ENCODE assay signal across 8 cellular contexts in genomic region chr13:93227280-93227905, GRCh38. TPM values are rescaled to one million over a fixed set of nuclear protein-coding genes. Genes with fewer than 3 reads are reported as not detected.
DNase-seq lines count a peak whose midpoint lies in the region; ATAC-seq and TF ChIP-seq lines count a peak whose summit lies in the region.

No MANE protein-coding gene starts in this region.

- peak overlapping the region; percentile 90 for H3K27ac ChIP-seq in brain microvascular endothelial cell
- peak overlapping the region in 1 of 3 donors; percentile 58 for H3K27ac ChIP-seq in thyroid gland

- peaks cover 50% of the 10 kb centered on the region for H3K27me3 Mint-ChIP-seq in activated naive CD8-positive, alpha-beta T cell treated with anti-CD3 and anti-CD28 coated beads, Interleukin-2, amount 50 U/mL, for 24 hours

- peak overlapping the region; percentile 89 for H3K4me3 ChIP-seq in brain microvascular endothelial cell (ENCODE audit: low read depth, low read length)
- peak overlapping the region in 2 of 3 donors; percentile 7 to 20 for H3K4me3 ChIP-seq in thyroid gland (replicated peaks in 1 of 3)

- in situ Hi-C loops in brain microvascular endothelial cell (cut with HindIII; ENCODE audit: low pct_ligation_motif_present, low sequenced_read_pairs) = no loop called here

- no peaks in the 10 kb centered on the region for H3K9me3 ChIP-seq in thyroid gland

- no peak overlapping the region for H3K4me3 Mint-ChIP-seq in activated naive CD8-positive, alpha-beta T cell treated with anti-CD3 and anti-CD28 coated beads, Interleukin-2, amount 50 U/mL, for 24 hours

- ATAC-seq in GM18502 (IDR thresholded peaks at IDR 0.05; ENCODE audit: poor library complexity, unreplicated experiment) (no peak), HG03565 (IDR thresholded peaks at IDR 0.05; ENCODE audit: unreplicated experiment) (no peak)
- ATAC-seq in activated naive CD8-positive, alpha-beta T cell treated with anti-CD3 and anti-CD28 coated beads, Interleukin-2, amount 50 U/mL, for 24 hours = no peak

- H3K27me3 ChIP-seq in brain microvascular endothelial cell (replicated peaks) (no peaks in the 10 kb centered on the region), thyroid gland (no peaks in the 10 kb centered on the region)

- DNase-seq in EH (ENCODE audit: low read depth) (peak; percentile 56), NCI-H2029 treated with DMSO at 0.1 percent for 48 hours (lab: John Stamatoyannopoulos, UW) (peak; percentile 86), brain microvascular endothelial cell (peak; percentile 33), kidney tubule cell (ENCODE audit: low spot score) (peak; percentile 76), thyroid gland (peak in 1 of 2 donors; percentile 6)
- DNase-seq in activated naive CD8-positive, alpha-beta T cell treated with anti-CD3 and anti-CD28 coated beads, Interleukin-2, amount 50 U/mL, for 24 hours = no peak

- peaks cover 5% of the 10 kb centered on the region for H3K9me3 Mint-ChIP-seq in activated naive CD8-positive, alpha-beta T cell treated with anti-CD3 and anti-CD28 coated beads, Interleukin-2, amount 50 U/mL, for 24 hours

- no peak overlapping the region for H3K27ac Mint-ChIP-seq in activated naive CD8-positive, alpha-beta T cell treated with anti-CD3 and anti-CD28 coated beads, Interleukin-2, amount 50 U/mL, for 24 hours

- no peak for TF ChIP-seq POLR2A in thyroid gland (IDR thresholded peaks at IDR 0.05)

- intact Hi-C loops in thyroid gland (cut with DNase I) = no loop called here

- peaks cover 2% of the 10 kb centered on the region for H3K4me1 Mint-ChIP-seq in activated naive CD8-positive, alpha-beta T cell treated with anti-CD3 and anti-CD28 coated beads, Interleukin-2, amount 50 U/mL, for 24 hours

- H3K4me1 ChIP-seq in thyroid gland = no peaks in the 10 kb centered on the region

- H3K36me3 ChIP-seq in brain microvascular endothelial cell (replicated peaks) = no peaks in the 10 kb centered on the region
- no peaks in the 10 kb centered on the region for H3K36me3 ChIP-seq in thyroid gland

- TF ChIP-seq CTCF in brain microvascular endothelial cell (IDR thresholded peaks at IDR 0.05; ENCODE audit: low read depth, low read length, missing control alignments) (no peak), thyroid gland (IDR thresholded peaks at IDR 0.05) (no peak)

- WGBS in thyroid gland, 2 donors = 0 to 1% methylated on average over 17 of the region's 56 CpGs

- H3K36me3 Mint-ChIP-seq in activated naive CD8-positive, alpha-beta T cell treated with anti-CD3 and anti-CD28 coated beads, Interleukin-2, amount 50 U/mL, for 24 hours (ENCODE audit: low read depth) = no peaks in the 10 kb centered on the region

RNA-seq across cellular contexts. Expression of gene GPC6, which starts 0.8 kb away (rescaled TPM):
- total RNA-seq in thyroid gland = 10 to 100 TPM in 1 of 4 donors, 1 to 10 TPM in 3; 2.8 to 13.4 (median 7.5) TPM
